Comparison of ENCODE assay signal across 26 cellular contexts in genomic region chr9:94482110-94482509, GRCh38.
"Had no signal": no experiment of that assay in that cellular context is flagged by ENCODE, and none has a peak within 500 bp of the region (broad histone marks: within the 10 kb centered on the region; RNA-seq: fewer than 3 reads in every experiment).

No MANE protein-coding gene starts in this region.

- H3K36me3 ChIP-seq: colonic mucosa, esophagus muscularis mucosa, esophagus squamous epithelium, gastrocnemius medialis, gastroesophageal sphincter, heart left ventricle, heart right ventricle had no signal

- ATAC-seq: effector memory CD8-positive, alpha-beta T cell; esophagus mucosa; gastrocnemius medialis; gastroesophageal sphincter; heart left ventricle; heart right ventricle had no signal

- DNase-seq: colonic mucosa; cortex of kidney; dermis blood vessel endothelial cell; effector CD4-positive, alpha-beta T cell; effector CD8-positive, alpha-beta T cell; effector memory CD4-positive, alpha-beta T cell; effector memory CD8-positive, alpha-beta T cell; endodermal cell; erythroblast; esophagus squamous epithelium; foreskin fibroblast; foreskin melanocyte; gastrocnemius medialis; glutamatergic neuron; head of caudate nucleus; heart left ventricle; heart right ventricle had no signal

- FAIRE-seq: colon, endometrium, endothelial cell of umbilical vein, frontal cortex had no signal

- H3K27ac ChIP-seq: colonic mucosa, coronary artery, epithelial cell of prostate, esophagus muscularis mucosa, esophagus squamous epithelium, gastrocnemius medialis, gastroesophageal sphincter, heart left ventricle, heart right ventricle had no signal

- H3K4me3 ChIP-seq: colonic mucosa, coronary artery, esophagus muscularis mucosa, esophagus squamous epithelium, gastrocnemius medialis, gastroesophageal sphincter, heart left ventricle, heart right ventricle had no signal

- H3K27me3 ChIP-seq: colonic mucosa, esophagus muscularis mucosa, esophagus squamous epithelium, gastrocnemius medialis, gastroesophageal sphincter, heart left ventricle, heart right ventricle had no signal

- H3K9me3 ChIP-seq: colonic mucosa, esophagus muscularis mucosa, esophagus squamous epithelium, gastrocnemius medialis, heart left ventricle had no signal

- H3K4me1 ChIP-seq: colonic mucosa, esophagus muscularis mucosa, esophagus squamous epithelium, gastrocnemius medialis, gastroesophageal sphincter, heart left ventricle, heart right ventricle had no signal
